In the genomic region with DNA sequence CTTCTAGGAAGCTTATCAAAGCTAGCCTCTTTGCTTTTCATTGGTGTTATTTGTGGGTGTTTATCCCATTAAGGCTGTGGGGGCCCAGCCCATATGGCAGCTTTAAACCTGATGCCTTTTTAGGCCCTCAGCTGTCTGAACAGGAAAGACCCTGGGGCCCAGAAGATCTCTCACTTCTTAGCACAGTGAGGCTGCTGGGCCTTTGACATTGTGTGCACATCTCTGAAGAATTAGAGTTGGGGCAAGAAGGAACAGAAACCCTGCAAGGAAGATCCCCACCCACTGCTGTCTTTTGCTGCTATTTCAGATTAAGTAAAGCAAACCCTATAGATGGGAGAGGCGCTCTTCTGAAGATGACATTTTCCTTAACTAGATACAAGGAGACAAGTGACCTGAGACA, we compare ENCODE assay signal across 15 cellular contexts.
DNase-seq lines count a peak whose midpoint lies in the region; ATAC-seq and TF ChIP-seq lines count a peak whose summit lies in the region.
"Had no signal": no experiment of that assay in that cellular context is flagged by ENCODE, and none has a peak within 500 bp of the region (broad histone marks: within the 10 kb centered on the region; RNA-seq: fewer than 3 reads in every experiment).

No MANE protein-coding gene starts in this region.

- H3K4me1 ChIP-seq in spleen (peaks cover 0 to 10% (median 0%) of the 10 kb centered on the region in 6 donors), gastrocnemius medialis (no peaks in the 10 kb centered on the region)
- H3K4me1 ChIP-seq: left ventricle myocardium inferior had no signal

- no peaks in the 10 kb centered on the region for H3K27me3 ChIP-seq in spleen (replicated peaks in 1 of 7)
- H3K27me3 ChIP-seq in gastrocnemius medialis: no peaks in the 10 kb centered on the region
- H3K27me3 ChIP-seq: MG63 had no signal

- DNase-seq in spleen: no peak
- no peak for DNase-seq in stimulated activated CD4-positive, alpha-beta T cell treated with anti-CD3 and anti-CD28 coated beads, Interleukin-12 subunit alpha, Interleukin-12 subunit beta, amount 100 ng/mL, for 4 hours
- DNase-seq in CD14-positive monocyte (ENCODE audit: low spot score): no peak
- DNase-seq in activated CD4-positive, alpha-beta T cell treated with anti-CD3 and anti-CD28 coated beads for 36 hours: no peak
- no peak for DNase-seq in gastrocnemius medialis
- DNase-seq: activated naive CD4-positive, alpha-beta T cell; GM23248; left ventricle myocardium inferior; MG63; NCI-H2171 treated with DMSO at 0.1 percent for 48 hours; PC-3 had no signal

- ATAC-seq in GM19023 (IDR thresholded peaks at IDR 0.05; ENCODE audit: unreplicated experiment) (peak; percentile 79), GM21737 (IDR thresholded peaks at IDR 0.05; ENCODE audit: unreplicated experiment) (peak; percentile 62), HG03342 (IDR thresholded peaks at IDR 0.05; ENCODE audit: unreplicated experiment) (peak; percentile 70), gastrocnemius medialis (no peak)
- no peak for ATAC-seq in activated CD4-positive, alpha-beta T cell treated with anti-CD3 and anti-CD28 coated beads for 36 hours
- ATAC-seq: PC-3 had no signal

- no peak overlapping the region for H3K27ac Mint-ChIP-seq in CD14-positive monocyte
- H3K27ac Mint-ChIP-seq in activated CD4-positive, alpha-beta T cell treated with anti-CD3 and anti-CD28 coated beads for 36 hours: no peak overlapping the region
- H3K27ac Mint-ChIP-seq: type B pancreatic cell had no signal

- H3K27me3 Mint-ChIP-seq in CD14-positive monocyte (ENCODE audit: low read depth in 3 of 3): peaks cover 3 to 4% (median 4%) of the 10 kb centered on the region in 3 donors
- H3K27me3 Mint-ChIP-seq in activated CD4-positive, alpha-beta T cell treated with anti-CD3 and anti-CD28 coated beads for 36 hours: no peaks in the 10 kb centered on the region
- H3K27me3 Mint-ChIP-seq: type B pancreatic cell had no signal

- POLR2A ChIA-PET in activated CD4-positive, alpha-beta T cell treated with anti-CD3 and anti-CD28 coated beads for 36 hours (lab: Charles Lee): no interaction called here

- peaks cover 0 to 5% (median 2%) of the 10 kb centered on the region in 7 donors for H3K9me3 Mint-ChIP-seq in CD14-positive monocyte
- no peaks in the 10 kb centered on the region for H3K9me3 Mint-ChIP-seq in activated CD4-positive, alpha-beta T cell treated with anti-CD3 and anti-CD28 coated beads for 36 hours (ENCODE audit: low read depth)
- H3K9me3 Mint-ChIP-seq: type B pancreatic cell had no signal

- WGBS in spleen, 5 donors: 50 to 93% (median 71%) methylated on average over 1 of the region's 1 CpG

- no peak overlapping the region for H3K4me3 ChIP-seq in spleen
- H3K4me3 ChIP-seq in gastrocnemius medialis: no peak overlapping the region
- H3K4me3 ChIP-seq: GM23248, left ventricle myocardium inferior, MG63 had no signal

- CTCF ChIA-PET in activated CD4-positive, alpha-beta T cell treated with anti-CD3 and anti-CD28 coated beads for 36 hours (lab: Charles Lee): interaction anchor here (0.5 to 1.5 kb wide), 3 partner anchors 11 to 67 kb away, joined by 3 to 5 read pairs (median 3); no protein-coding TSS in a partner anchor

- H3K27ac ChIP-seq in spleen (peak overlapping the region in 5 of 8 donors; percentile 5 to 63 (median 45)), gastrocnemius medialis (no peak overlapping the region)
- H3K27ac ChIP-seq: GM23248, left ventricle myocardium inferior had no signal

- no peaks in the 10 kb centered on the region for H3K9me3 ChIP-seq in spleen
- no peaks in the 10 kb centered on the region for H3K9me3 ChIP-seq in gastrocnemius medialis
- H3K9me3 ChIP-seq: left ventricle myocardium inferior, MG63 had no signal

- TF ChIP-seq CTCF in spleen (IDR thresholded peaks at IDR 0.05 in 8 of 11, conservative IDR thresholded peaks at IDR 0.05 in 3 of 11) (no peak), CD14-positive monocyte (IDR thresholded peaks at IDR 0.05) (no peak), gastrocnemius medialis (IDR thresholded peaks at IDR 0.05 in 4 of 5, conservative IDR thresholded peaks at IDR 0.05 in 1 of 5) (no peak)

- in situ Hi-C loops in gastrocnemius medialis (cut with MboI; ENCODE audit: low sequenced_read_pairs in 4 of 4): no loop called here

- H3K36me3 ChIP-seq in spleen (no peaks in the 10 kb centered on the region), gastrocnemius medialis (no peaks in the 10 kb centered on the region)
- H3K36me3 ChIP-seq: left ventricle myocardium inferior, MG63 had no signal

- no peak for TF ChIP-seq POLR2A in spleen (IDR thresholded peaks at IDR 0.05)
- no peak for TF ChIP-seq POLR2A in gastrocnemius medialis (IDR thresholded peaks at IDR 0.05)

- intact Hi-C loops in spleen (cut with DNase I; ENCODE audit: low total_unique reads) (no loop called here), CD14-positive monocyte (cut with micrococcal nuclease) (no loop called here), gastrocnemius medialis (cut with DNase I; ENCODE audit: low total_unique reads) (no loop called here)
- intact Hi-C loops in activated CD4-positive, alpha-beta T cell treated with anti-CD3 and anti-CD28 coated beads for 36 hours (cut with DNase I, micrococcal nuclease): no loop called here

- H3K4me3 Mint-ChIP-seq in CD14-positive monocyte: no peak overlapping the region
- H3K4me3 Mint-ChIP-seq in activated CD4-positive, alpha-beta T cell treated with anti-CD3 and anti-CD28 coated beads for 36 hours: no peak overlapping the region
- H3K4me3 Mint-ChIP-seq: type B pancreatic cell had no signal

- no peaks in the 10 kb centered on the region for H3K36me3 Mint-ChIP-seq in CD14-positive monocyte
- no peaks in the 10 kb centered on the region for H3K36me3 Mint-ChIP-seq in activated CD4-positive, alpha-beta T cell treated with anti-CD3 and anti-CD28 coated beads for 36 hours (ENCODE audit: low read depth)
- H3K36me3 Mint-ChIP-seq: type B pancreatic cell had no signal

- H3K4me1 Mint-ChIP-seq in CD14-positive monocyte: no peaks in the 10 kb centered on the region
- H3K4me1 Mint-ChIP-seq in activated CD4-positive, alpha-beta T cell treated with anti-CD3 and anti-CD28 coated beads for 36 hours: no peaks in the 10 kb centered on the region

Comparison
In these comparisons a context has a peak if more than half of its experiments do, and no peak if none do; other contexts are left out.
1. ATAC-seq: peak in GM19023 (single experiment), GM21737 (single experiment) and HG03342 (single experiment); none in activated CD4-positive, alpha-beta T cell treated with anti-CD3 and anti-CD28 coated beads for 36 hours (single experiment) and gastrocnemius medialis (0 of 2).
2. H3K27ac ChIP-seq: peak in spleen (5 of 8); none in gastrocnemius medialis (0 of 4).